ENCODE assay signal across 13 cellular contexts in the genomic region with DNA sequence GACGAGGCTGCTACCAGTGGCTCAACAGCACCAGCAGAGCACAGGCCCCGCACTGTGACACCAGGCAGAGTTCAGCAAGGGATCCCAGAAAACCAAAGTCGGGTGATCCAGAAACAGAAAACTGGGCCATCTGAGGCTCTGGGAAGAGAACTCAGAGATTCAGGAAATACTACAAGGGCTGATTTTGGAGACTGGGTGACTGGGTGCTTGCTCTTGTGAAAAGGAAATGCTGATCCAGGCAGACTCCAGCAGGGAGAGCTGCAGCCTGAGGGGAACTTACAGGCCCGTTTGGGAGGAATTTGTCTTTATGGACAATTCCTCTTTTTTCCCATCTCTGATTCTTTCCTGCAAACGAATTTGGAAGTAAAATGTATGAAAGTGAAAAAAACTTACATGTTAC. TPM values are rescaled to one million over a fixed set of nuclear protein-coding genes. Genes with fewer than 3 reads are reported as not detected.
DNase-seq lines count a peak whose midpoint lies in the region; ATAC-seq and TF ChIP-seq lines count a peak whose summit lies in the region.
"Had no signal": no experiment of that assay in that cellular context is flagged by ENCODE, and none has a peak within 500 bp of the region (broad histone marks: within the 10 kb centered on the region; RNA-seq: fewer than 3 reads in every experiment).

No MANE protein-coding gene starts in this region.

- CTCF ChIA-PET in naive thymus-derived CD4-positive, alpha-beta T cell (lab: Charles Lee) = no interaction called here

- H3K4me3 Mint-ChIP-seq in endodermal cell = no peak overlapping the region
- H3K4me3 Mint-ChIP-seq in naive thymus-derived CD4-positive, alpha-beta T cell = peak overlapping the region in 1 of 10 donors; percentile 17
- no peak overlapping the region for H3K4me3 Mint-ChIP-seq in naive thymus-derived CD8-positive, alpha-beta T cell
- H3K4me3 Mint-ChIP-seq: activated CD8-positive, alpha-beta memory T cell treated with anti-CD3 and anti-CD28 coated beads, Interleukin-2, amount 10 ng/mL, durations not matched to agents 7 days and 5 days; CD4-positive, alpha-beta T cell had no signal

- ATAC-seq in naive thymus-derived CD4-positive, alpha-beta T cell = no peak
- no peak for ATAC-seq in naive thymus-derived CD8-positive, alpha-beta T cell
- ATAC-seq in HG02970 (IDR thresholded peaks at IDR 0.05; ENCODE audit: low FRiP score, unreplicated experiment) = no peak
- ATAC-seq: activated CD8-positive, alpha-beta memory T cell treated with anti-CD3 and anti-CD28 coated beads, Interleukin-2, amount 10 ng/mL, durations not matched to agents 7 days and 5 days had no signal

- no peak overlapping the region for H3K4me2 ChIP-seq in BLaER1
- H3K4me2 ChIP-seq: PC-9 had no signal

- WGBS in endodermal cell (ENCODE audit: insufficient coverage in 1 of 2, insufficient read length in 1 of 2), 2 experiments = 78 to 84% methylated on average over 3 to 4 of the region's 5 CpGs

- H3K27ac ChIP-seq in BLaER1 (peak overlapping the region; percentile 44; the same call in 1 of the 2 replicates), endodermal cell (ENCODE audit: low read depth, low read length) (no peak overlapping the region)
- H3K27ac ChIP-seq in naive thymus-derived CD4-positive, alpha-beta T cell (ENCODE audit: low read depth, low read length) = no peak overlapping the region
- H3K27ac ChIP-seq: PC-9, vagina had no signal

- H3K36me3 Mint-ChIP-seq in endodermal cell (ENCODE audit: low read depth) = peaks cover 9% of the 10 kb centered on the region
- H3K36me3 Mint-ChIP-seq in naive thymus-derived CD4-positive, alpha-beta T cell = peaks cover 4 to 25% (median 8%) of the 10 kb centered on the region in 5 donors
- peaks cover 0 to 19% (median 0%) of the 10 kb centered on the region in 3 donors for H3K36me3 Mint-ChIP-seq in naive thymus-derived CD8-positive, alpha-beta T cell

- H3K4me1 ChIP-seq in BLaER1 (peaks cover 88% of the 10 kb centered on the region), endodermal cell (ENCODE audit: control insufficient read depth, insufficient read depth, low read length) (no peaks in the 10 kb centered on the region)
- H3K4me1 ChIP-seq in naive thymus-derived CD4-positive, alpha-beta T cell (ENCODE audit: control insufficient read depth in 2 of 2, insufficient read depth in 2 of 2, low read length in 2 of 2) = peaks cover 0 to 7% of the 10 kb centered on the region in 2 donors

- TF ChIP-seq CTCF in endodermal cell (conservative IDR thresholded peaks at IDR 0.05) = peak; percentile 57

- peaks cover 32% of the 10 kb centered on the region for H3K4me1 Mint-ChIP-seq in endodermal cell
- peaks cover 17 to 88% (median 81%) of the 10 kb centered on the region in 7 donors for H3K4me1 Mint-ChIP-seq in naive thymus-derived CD4-positive, alpha-beta T cell
- peaks cover 39 to 88% (median 78%) of the 10 kb centered on the region in 4 donors for H3K4me1 Mint-ChIP-seq in naive thymus-derived CD8-positive, alpha-beta T cell

- peaks cover 91% of the 10 kb centered on the region for H4K20me1 ChIP-seq in BLaER1

- no peak overlapping the region for H3K4me3 ChIP-seq in BLaER1
- H3K4me3 ChIP-seq in endodermal cell (ENCODE audit: low read length) = no peak overlapping the region
- H3K4me3 ChIP-seq in naive thymus-derived CD4-positive, alpha-beta T cell (ENCODE audit: low read length) = no peak overlapping the region
- H3K4me3 ChIP-seq: PC-9, vagina had no signal

- H3K9me3 ChIP-seq in BLaER1 = no peaks in the 10 kb centered on the region
- no peaks in the 10 kb centered on the region for H3K9me3 ChIP-seq in endodermal cell (ENCODE audit: control insufficient read depth, low read length)
- H3K9me3 ChIP-seq in naive thymus-derived CD4-positive, alpha-beta T cell (ENCODE audit: control insufficient read depth in 2 of 3, low read length in 3 of 3) = no peaks in the 10 kb centered on the region
- H3K9me3 ChIP-seq: vagina had no signal

- no peak overlapping the region for H3K27ac Mint-ChIP-seq in endodermal cell
- H3K27ac Mint-ChIP-seq in naive thymus-derived CD4-positive, alpha-beta T cell = peak overlapping the region in 6 of 9 donors; percentile 13 to 63 (median 42)
- H3K27ac Mint-ChIP-seq in naive thymus-derived CD8-positive, alpha-beta T cell = peak overlapping the region in 4 of 10 donors; percentile 58 to 82 (median 78)
- H3K27ac Mint-ChIP-seq: activated CD8-positive, alpha-beta memory T cell treated with anti-CD3 and anti-CD28 coated beads, Interleukin-2, amount 10 ng/mL, durations not matched to agents 7 days and 5 days had no signal

- peak; percentile 42 for DNase-seq in NCI-H1694 treated with DMSO at 0.1 percent for 48 hours (lab: John Stamatoyannopoulos, UW)
- peak; percentile 67 for DNase-seq in endodermal cell
- no peak for DNase-seq in naive thymus-derived CD4-positive, alpha-beta T cell
- no peak for DNase-seq in naive thymus-derived CD8-positive, alpha-beta T cell
- no peak for DNase-seq in OCI-M2 (lab: John Stamatoyannopoulos, UW; ENCODE audit: unreplicated experiment)
- no peak for DNase-seq in NCI-H1105 treated with DMSO at 0.1 percent for 48 hours (lab: John Stamatoyannopoulos, UW)
- DNase-seq: activated CD8-positive, alpha-beta memory T cell treated with anti-CD3 and anti-CD28 coated beads, Interleukin-2, amount 10 ng/mL, durations not matched to agents 7 days and 5 days; CD4-positive, alpha-beta T cell; PC-9; small intestine had no signal

- H3K9me3 Mint-ChIP-seq in endodermal cell = no peaks in the 10 kb centered on the region
- peaks cover 0 to 2% (median 0%) of the 10 kb centered on the region in 11 donors for H3K9me3 Mint-ChIP-seq in naive thymus-derived CD4-positive, alpha-beta T cell
- no peaks in the 10 kb centered on the region for H3K9me3 Mint-ChIP-seq in naive thymus-derived CD8-positive, alpha-beta T cell
- H3K9me3 Mint-ChIP-seq: CD4-positive, alpha-beta T cell had no signal

- H3K36me3 ChIP-seq in BLaER1 (peaks cover 41% of the 10 kb centered on the region), endodermal cell (ENCODE audit: control insufficient read depth, insufficient read depth, low read length) (peaks cover 3% of the 10 kb centered on the region)
- no peaks in the 10 kb centered on the region for H3K36me3 ChIP-seq in naive thymus-derived CD4-positive, alpha-beta T cell (ENCODE audit: control insufficient read depth in 2 of 3, insufficient read depth in 3 of 3, low read length in 3 of 3)
- H3K36me3 ChIP-seq: vagina had no signal

- intact Hi-C loops in naive thymus-derived CD4-positive, alpha-beta T cell (cut with micrococcal nuclease) = no loop called here

- POLR2A ChIA-PET in naive thymus-derived CD4-positive, alpha-beta T cell (lab: Charles Lee) = no interaction called here
- POLR2A ChIA-PET in naive thymus-derived CD8-positive, alpha-beta T cell (lab: Charles Lee) = no interaction called here

- H3K27me3 Mint-ChIP-seq in endodermal cell (ENCODE audit: insufficient read depth) = no peaks in the 10 kb centered on the region
- no peaks in the 10 kb centered on the region for H3K27me3 Mint-ChIP-seq in naive thymus-derived CD4-positive, alpha-beta T cell
- H3K27me3 Mint-ChIP-seq in naive thymus-derived CD8-positive, alpha-beta T cell = no peaks in the 10 kb centered on the region
- H3K27me3 Mint-ChIP-seq: activated CD8-positive, alpha-beta memory T cell treated with anti-CD3 and anti-CD28 coated beads, Interleukin-2, amount 10 ng/mL, durations not matched to agents 7 days and 5 days; CD4-positive, alpha-beta T cell had no signal

- H3K9ac ChIP-seq in BLaER1 = no peak overlapping the region
- no peak overlapping the region for H3K9ac ChIP-seq in endodermal cell (ENCODE audit: extremely low read depth, low read length, poor library complexity, severe bottlenecking)

- H3K27me3 ChIP-seq in BLaER1 (no peaks in the 10 kb centered on the region), endodermal cell (ENCODE audit: control insufficient read depth, insufficient read depth, low read length, poor library complexity, severe bottlenecking) (no peaks in the 10 kb centered on the region)
- no peaks in the 10 kb centered on the region for H3K27me3 ChIP-seq in naive thymus-derived CD4-positive, alpha-beta T cell (ENCODE audit: control insufficient read depth in 2 of 2, insufficient read depth in 2 of 2, low read length in 2 of 2)
- H3K27me3 ChIP-seq: vagina had no signal

RNA-seq across cellular contexts. Expression of gene FOXN3, which starts 28.2 kb away (rescaled TPM):
- total RNA-seq in endodermal cell = 10 to 100 TPM; 61.2 to 84.1 TPM
- polyA plus RNA-seq in endodermal cell (2013, experiment 1 of 2) = 44.3 TPM
- 37.3 TPM for polyA plus RNA-seq in endodermal cell (2013, experiment 2 of 2)
- total RNA-seq in naive thymus-derived CD4-positive, alpha-beta T cell = 100 to 1,000 TPM; 103 to 192 (median 149) TPM
- 100 to 1,000 TPM; 120 to 156 TPM for polyA plus RNA-seq in naive thymus-derived CD4-positive, alpha-beta T cell
- 100 to 1,000 TPM; 125 to 141 TPM for total RNA-seq in naive thymus-derived CD8-positive, alpha-beta T cell
- polyA plus RNA-seq in naive thymus-derived CD8-positive, alpha-beta T cell = 100 to 1,000 TPM; 107 to 148 (median 116) TPM

Comparison
In these comparisons a context has a peak if more than half of its experiments do, and no peak if none do; other contexts are left out.
1. DNase-seq: peak in NCI-H1694 treated with DMSO at 0.1 percent for 48 hours (single experiment) and endodermal cell (single experiment); none in naive thymus-derived CD4-positive, alpha-beta T cell (0 of 9), naive thymus-derived CD8-positive, alpha-beta T cell (0 of 10), OCI-M2 (single experiment) and NCI-H1105 treated with DMSO at 0.1 percent for 48 hours (single experiment).